In genomic region chr4:83660578-83660977, GRCh38 we compare ENCODE assay signal across 29 cellular contexts.
"Had no signal": no experiment of that assay in that cellular context is flagged by ENCODE, and none has a peak within 500 bp of the region (broad histone marks: within the 10 kb centered on the region; RNA-seq: fewer than 3 reads in every experiment).

No MANE protein-coding gene starts in this region.

- DNase-seq: dermis blood vessel endothelial cell; effector memory CD4-positive, alpha-beta T cell; foreskin fibroblast; gastrocnemius medialis; head of caudate nucleus; left ventricle myocardium superior; lower lobe of right lung; right lobe of liver; small intestine; stimulated activated CD4-positive, alpha-beta T cell treated with anti-CD3 and anti-CD28 coated beads, Interleukin-12 subunit alpha, Interleukin-12 subunit beta, amount 100 ng/mL, for 4 hours; stimulated activated CD4-positive, alpha-beta T cell treated with anti-CD3 and anti-CD28 coated beads, Interleukin-1b, Interleukin-23, amount 100 ng/mL, for 48 hours; stimulated activated CD4-positive, alpha-beta T cell treated with anti-CD3 and anti-CD28 coated beads, Interleukin-4, amount 100 ng/mL, for 1 hour; stimulated activated naive CD4-positive, alpha-beta T cell treated with Interleukin-2 at 50 U/mL for 16 hours; stomach; substantia nigra; upper lobe of right lung; uterus had no signal

- H3K4me2 ChIP-seq: neural progenitor cell had no signal

- H3K27ac ChIP-seq: coronary artery, epithelial cell of prostate, gastrocnemius medialis, lower lobe of right lung, neural progenitor cell, parathyroid adenoma, right lobe of liver, stomach, thoracic aorta, tibial nerve, upper lobe of right lung, uterus had no signal

- H3K36me3 Mint-ChIP-seq: neural progenitor cell; stimulated activated effector memory CD8-positive, alpha-beta T cell treated with anti-CD3 and anti-CD28 coated beads, Interleukin-12 subunit alpha, Interleukin-12 subunit beta, amount 100 ng/mL, for 72 hours had no signal

- H3K9ac ChIP-seq: neural progenitor cell, parathyroid adenoma had no signal

- H3K4me1 ChIP-seq: gastrocnemius medialis, lower lobe of right lung, parathyroid adenoma, right lobe of liver, stomach, upper lobe of right lung, uterus had no signal

- H3K4me3 Mint-ChIP-seq: nephron; neural progenitor cell; stimulated activated effector memory CD8-positive, alpha-beta T cell treated with anti-CD3 and anti-CD28 coated beads, Interleukin-12 subunit alpha, Interleukin-12 subunit beta, amount 100 ng/mL, for 72 hours had no signal

- H3K4me3 ChIP-seq: coronary artery, gastrocnemius medialis, lower lobe of right lung, neural progenitor cell, right lobe of liver, stomach, thoracic aorta, tibial nerve, upper lobe of right lung, uterus had no signal

- H3K79me2 ChIP-seq: parathyroid adenoma had no signal

- H3K36me3 ChIP-seq: gastrocnemius medialis, lower lobe of right lung, neural progenitor cell, right lobe of liver, stomach, thoracic aorta, tibial nerve, upper lobe of right lung, uterus had no signal

- FAIRE-seq: endometrium, keratinocyte, small intestine had no signal

- H3K27ac Mint-ChIP-seq: nephron; neural progenitor cell; progenitor cell of endocrine pancreas; stimulated activated effector memory CD8-positive, alpha-beta T cell treated with anti-CD3 and anti-CD28 coated beads, Interleukin-12 subunit alpha, Interleukin-12 subunit beta, amount 100 ng/mL, for 72 hours had no signal

- H3K4me1 Mint-ChIP-seq: nephron; stimulated activated effector memory CD8-positive, alpha-beta T cell treated with anti-CD3 and anti-CD28 coated beads, Interleukin-12 subunit alpha, Interleukin-12 subunit beta, amount 100 ng/mL, for 72 hours had no signal

- ATAC-seq: esophagus mucosa; gastrocnemius medialis; left ventricle myocardium superior; lower lobe of right lung; right lobe of liver; stimulated activated effector memory CD8-positive, alpha-beta T cell treated with anti-CD3 and anti-CD28 coated beads, Interleukin-12 subunit alpha, Interleukin-12 subunit beta, amount 100 ng/mL, for 72 hours; upper lobe of right lung had no signal

- H3K27me3 ChIP-seq: gastrocnemius medialis, neural progenitor cell, right lobe of liver, stomach, tibial nerve, upper lobe of right lung, uterus had no signal

- H2AFZ ChIP-seq: neural progenitor cell, parathyroid adenoma had no signal

- H3K9me3 ChIP-seq: gastrocnemius medialis, lower lobe of right lung, right lobe of liver, stomach, thoracic aorta, tibial nerve, upper lobe of right lung, uterus had no signal
